In genomic region chr17:79251824-79252223, GRCh38 we compare ENCODE assay signal across 21 cellular contexts.
"Had no signal": no experiment of that assay in that cellular context is flagged by ENCODE, and none has a peak within 500 bp of the region (broad histone marks: within the 10 kb centered on the region; RNA-seq: fewer than 3 reads in every experiment).

No MANE protein-coding gene starts in this region.

- ATAC-seq: heart left ventricle; left colon; left ventricle myocardium superior; right cardiac atrium; stimulated activated memory B cell treated with anti-CD40 and anti-IgM and Interleukin-4, amounts not matched to agents 10 μg/mL and 1 μg/mL and 100 μg/mL, for 72 hours; upper lobe of right lung had no signal

- H3K4me3 ChIP-seq: heart left ventricle, lung, ovary, testis, tibial nerve, upper lobe of right lung had no signal

- H3K4me1 Mint-ChIP-seq: nephron had no signal

- H3K9me3 ChIP-seq: heart left ventricle, ovary, testis, tibial nerve, upper lobe of right lung had no signal

- H3K9me3 Mint-ChIP-seq: naive B cell; nephron; stimulated activated memory B cell treated with anti-CD40 and anti-IgM and Interleukin-4, amounts not matched to agents 10 μg/mL and 1 μg/mL and 100 μg/mL, for 72 hours; stimulated activated naive CD8-positive, alpha-beta T cell treated with anti-CD3 and anti-CD28 coated beads, Interleukin-15, Interleukin-2, amounts not matched to agents 100 ng/mL and 50 ng/mL, for 24 hours had no signal

- DNase-seq: effector memory CD4-positive, alpha-beta T cell; erythroblast; foreskin melanocyte; heart left ventricle; hippocampal formation; left colon; left ventricle myocardium superior; mesendoderm; naive B cell; ovary; right cardiac atrium; stimulated activated CD4-positive, alpha-beta T cell treated with anti-CD3 and anti-CD28 coated beads, Interleukin-15, amount 100 ng/mL, for 24 hours; stimulated activated CD4-positive, alpha-beta T cell treated with anti-CD3 and anti-CD28 coated beads, Interleukin-1b, Interleukin-23, amount 100 ng/mL, for 48 hours; stimulated activated CD4-positive, alpha-beta T cell treated with anti-CD3 and anti-CD28 coated beads, Interleukin-4, amount 100 ng/mL, for 24 hours; testis; upper lobe of right lung had no signal

- H3K36me3 Mint-ChIP-seq: naive B cell; stimulated activated memory B cell treated with anti-CD40 and anti-IgM and Interleukin-4, amounts not matched to agents 10 μg/mL and 1 μg/mL and 100 μg/mL, for 72 hours had no signal

- H3K4me3 Mint-ChIP-seq: naive B cell; nephron; stimulated activated memory B cell treated with anti-CD40 and anti-IgM and Interleukin-4, amounts not matched to agents 10 μg/mL and 1 μg/mL and 100 μg/mL, for 72 hours; stimulated activated naive CD8-positive, alpha-beta T cell treated with anti-CD3 and anti-CD28 coated beads, Interleukin-15, Interleukin-2, amounts not matched to agents 100 ng/mL and 50 ng/mL, for 24 hours had no signal

- H3K27me3 ChIP-seq: ovary, testis had no signal

- H3K27ac Mint-ChIP-seq: nephron; stimulated activated memory B cell treated with anti-CD40 and anti-IgM and Interleukin-4, amounts not matched to agents 10 μg/mL and 1 μg/mL and 100 μg/mL, for 72 hours; stimulated activated naive CD8-positive, alpha-beta T cell treated with anti-CD3 and anti-CD28 coated beads, Interleukin-15, Interleukin-2, amounts not matched to agents 100 ng/mL and 50 ng/mL, for 24 hours had no signal

- H3K36me3 ChIP-seq: heart left ventricle, ovary, tibial nerve, upper lobe of right lung had no signal

- H3K27ac ChIP-seq: heart left ventricle, ovary, testis, tibial nerve, upper lobe of right lung had no signal

- H3K4me1 ChIP-seq: heart left ventricle, testis, tibial nerve, upper lobe of right lung had no signal
